In the genomic region with DNA sequence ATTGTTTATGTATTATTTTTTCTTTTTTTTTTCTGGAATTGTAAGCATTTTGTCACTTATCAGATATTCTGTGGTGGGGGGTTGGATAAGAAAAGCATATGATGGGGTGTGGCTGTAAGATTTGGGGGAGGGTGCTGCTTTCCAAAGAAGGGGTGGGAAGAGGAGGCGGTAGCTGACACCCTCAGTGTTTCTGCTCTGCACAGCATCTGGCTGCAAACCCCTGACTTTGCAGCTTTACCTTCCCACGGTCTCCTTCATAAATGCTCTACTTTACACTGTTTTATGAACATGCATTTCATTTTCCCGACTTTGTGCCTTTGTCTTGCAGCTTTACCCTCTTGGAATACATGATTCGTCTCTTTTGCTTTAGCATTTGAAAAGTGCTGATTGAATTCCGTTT, we compare ENCODE assay signal across 22 cellular contexts. TPM values are rescaled to one million over a fixed set of nuclear protein-coding genes. Genes with fewer than 3 reads are reported as not detected.
DNase-seq lines count a peak whose midpoint lies in the region; ATAC-seq and TF ChIP-seq lines count a peak whose summit lies in the region.
"Had no signal": no experiment of that assay in that cellular context is flagged by ENCODE, and none has a peak within 500 bp of the region (broad histone marks: within the 10 kb centered on the region; RNA-seq: fewer than 3 reads in every experiment).

No MANE protein-coding gene starts in this region.

- H3K4me3 Mint-ChIP-seq in glutamatergic neuron (ENCODE audit: unreplicated experiment): peak overlapping the region; percentile 84
- H3K4me3 Mint-ChIP-seq: activated CD4-positive, alpha-beta T cell treated with anti-CD3 and anti-CD28 coated beads, Interleukin-2, amount 10 ng/mL, durations not matched to agents 24 days and 14 days; CD4-positive, CD25-positive, alpha-beta regulatory T cell; stimulated activated memory B cell treated with anti-CD40 and anti-IgM and Interleukin-4, amounts not matched to agents 10 μg/mL and 1 μg/mL and 100 μg/mL, for 72 hours; T-helper 17 cell had no signal

- TF ChIP-seq CTCF in glutamatergic neuron (IDR thresholded peaks at IDR 0.05; ENCODE audit: partially characterized antibody, unreplicated experiment) (no peak), sigmoid colon (IDR thresholded peaks at IDR 0.05) (no peak)

- peaks cover 12% of the 10 kb centered on the region for H3K27me3 Mint-ChIP-seq in glutamatergic neuron (ENCODE audit: unreplicated experiment)
- H3K27me3 Mint-ChIP-seq: stimulated activated memory B cell treated with anti-CD40 and anti-IgM and Interleukin-4, amounts not matched to agents 10 μg/mL and 1 μg/mL and 100 μg/mL, for 72 hours had no signal

- no peak for TF ChIP-seq POLR2A in sigmoid colon (IDR thresholded peaks at IDR 0.05)

- H3K27ac ChIP-seq in sigmoid colon: peak overlapping the region in 3 of 4 donors; percentile 55 to 85 (median 79)
- H3K27ac ChIP-seq: psoas muscle, suprapubic skin had no signal

- ATAC-seq in SK-N-SH treated with all-trans-retinoic acid at 6 μM for 48 hours: peak; percentile 18
- ATAC-seq in GM21515 (IDR thresholded peaks at IDR 0.05; ENCODE audit: unreplicated experiment): no peak
- no peak for ATAC-seq in HG02642 (IDR thresholded peaks at IDR 0.05; ENCODE audit: poor library complexity, unreplicated experiment)
- ATAC-seq: psoas muscle; stimulated activated memory B cell treated with anti-CD40 and anti-IgM and Interleukin-4, amounts not matched to agents 10 μg/mL and 1 μg/mL and 100 μg/mL, for 72 hours; T-helper 17 cell had no signal

- TF ChIP-seq EP300 in sigmoid colon (IDR thresholded peaks at IDR 0.05): no peak

- H3K27ac Mint-ChIP-seq in glutamatergic neuron (ENCODE audit: unreplicated experiment): peak overlapping the region; percentile 67
- H3K27ac Mint-ChIP-seq: activated CD4-positive, alpha-beta T cell treated with anti-CD3 and anti-CD28 coated beads, Interleukin-2, amount 10 ng/mL, durations not matched to agents 24 days and 14 days; CD4-positive, CD25-positive, alpha-beta regulatory T cell; stimulated activated memory B cell treated with anti-CD40 and anti-IgM and Interleukin-4, amounts not matched to agents 10 μg/mL and 1 μg/mL and 100 μg/mL, for 72 hours; T-helper 17 cell had no signal

- no peaks in the 10 kb centered on the region for H3K36me3 ChIP-seq in sigmoid colon
- H3K36me3 ChIP-seq: suprapubic skin had no signal

- no peak overlapping the region for H3K4me3 ChIP-seq in sigmoid colon
- H3K4me3 ChIP-seq: lung, psoas muscle, smooth muscle cell, suprapubic skin had no signal

- peaks cover 0 to 63% (median 37%) of the 10 kb centered on the region in 4 donors for H3K4me1 ChIP-seq in sigmoid colon
- H3K4me1 ChIP-seq: psoas muscle, suprapubic skin had no signal

- no peaks in the 10 kb centered on the region for H3K27me3 ChIP-seq in sigmoid colon

- peaks cover 48% of the 10 kb centered on the region for H3K4me1 Mint-ChIP-seq in glutamatergic neuron (ENCODE audit: low read depth, unreplicated experiment)
- H3K4me1 Mint-ChIP-seq: activated CD4-positive, alpha-beta T cell treated with anti-CD3 and anti-CD28 coated beads, Interleukin-2, amount 10 ng/mL, durations not matched to agents 24 days and 14 days; CD4-positive, CD25-positive, alpha-beta regulatory T cell; stimulated activated memory B cell treated with anti-CD40 and anti-IgM and Interleukin-4, amounts not matched to agents 10 μg/mL and 1 μg/mL and 100 μg/mL, for 72 hours; T-helper 17 cell had no signal

- DNase-seq in EH (ENCODE audit: low read depth) (peak; percentile 17), glutamatergic neuron (no peak), sigmoid colon (no peak), DMS153 (lab: John Stamatoyannopoulos, UW) (no peak)
- DNase-seq in activated CD4-positive, CD25-positive, alpha-beta regulatory T cell (lab: John Stamatoyannopoulos, UW): no peak
- DNase-seq: activated CD4-positive, alpha-beta T cell treated with anti-CD3 and anti-CD28 coated beads, Interleukin-2, amount 10 ng/mL, durations not matched to agents 24 days and 14 days; activated naive CD4-positive, alpha-beta T cell; activated T-cell treated with anti-CD3 and anti-CD28 coated beads, Interleukin-2, amount 50 U/mL, for 48 hours; CD4-positive, CD25-positive, alpha-beta regulatory T cell; NCI-H1694; NCI-H526 treated with DMSO at 0.1 percent for 48 hours; psoas muscle; RPMI8226; stimulated activated CD4-positive, alpha-beta T cell treated with anti-CD3 and anti-CD28 coated beads, Interleukin-2, amount 100 ng/mL, for 24 hours; T-helper 17 cell had no signal

- H3K9me3 ChIP-seq in sigmoid colon: no peaks in the 10 kb centered on the region
- H3K9me3 ChIP-seq: psoas muscle, suprapubic skin had no signal

- H3K36me3 Mint-ChIP-seq in glutamatergic neuron (ENCODE audit: unreplicated experiment): no peaks in the 10 kb centered on the region
- H3K36me3 Mint-ChIP-seq: CD4-positive, CD25-positive, alpha-beta regulatory T cell; stimulated activated memory B cell treated with anti-CD40 and anti-IgM and Interleukin-4, amounts not matched to agents 10 μg/mL and 1 μg/mL and 100 μg/mL, for 72 hours had no signal

- 66 to 78% methylated on average over 5 of the region's 5 CpGs for WGBS in sigmoid colon, 2 donors

- H3K9me3 Mint-ChIP-seq in glutamatergic neuron (ENCODE audit: unreplicated experiment): peaks cover 13% of the 10 kb centered on the region
- H3K9me3 Mint-ChIP-seq: activated CD4-positive, alpha-beta T cell treated with anti-CD3 and anti-CD28 coated beads, Interleukin-2, amount 10 ng/mL, durations not matched to agents 24 days and 14 days; stimulated activated memory B cell treated with anti-CD40 and anti-IgM and Interleukin-4, amounts not matched to agents 10 μg/mL and 1 μg/mL and 100 μg/mL, for 72 hours had no signal

- intact Hi-C loops in sigmoid colon (cut with DNase I): no loop called here

TF ChIP-seq in SK-N-SH treated with all-trans-retinoic acid at 6 μM for 48 hours, 23 proteins besides CTCF, POLR2A, EP300 and RAD21 (continues in another document):
- TF ChIP-seq, protein P1, sequence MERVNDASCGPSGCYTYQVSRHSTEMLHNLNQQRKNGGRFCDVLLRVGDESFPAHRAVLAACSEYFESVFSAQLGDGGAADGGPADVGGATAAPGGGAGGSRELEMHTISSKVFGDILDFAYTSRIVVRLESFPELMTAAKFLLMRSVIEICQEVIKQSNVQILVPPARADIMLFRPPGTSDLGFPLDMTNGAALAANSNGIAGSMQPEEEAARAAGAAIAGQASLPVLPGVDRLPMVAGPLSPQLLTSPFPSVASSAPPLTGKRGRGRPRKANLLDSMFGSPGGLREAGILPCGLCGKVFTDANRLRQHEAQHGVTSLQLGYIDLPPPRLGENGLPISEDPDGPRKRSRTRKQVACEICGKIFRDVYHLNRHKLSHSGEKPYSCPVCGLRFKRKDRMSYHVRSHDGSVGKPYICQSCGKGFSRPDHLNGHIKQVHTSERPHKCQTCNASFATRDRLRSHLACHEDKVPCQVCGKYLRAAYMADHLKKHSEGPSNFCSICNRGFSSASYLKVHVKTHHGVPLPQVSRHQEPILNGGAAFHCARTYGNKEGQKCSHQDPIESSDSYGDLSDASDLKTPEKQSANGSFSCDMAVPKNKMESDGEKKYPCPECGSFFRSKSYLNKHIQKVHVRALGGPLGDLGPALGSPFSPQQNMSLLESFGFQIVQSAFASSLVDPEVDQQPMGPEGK (CRISPR knock-in tag; IDR thresholded peaks at IDR 0.05; ENCODE audit: borderline replicate concordance): no peak
- TF ChIP-seq OSR1 (CRISPR knock-in tag; IDR thresholded peaks at IDR 0.05) (no peak), SNAI2 (CRISPR knock-in tag; IDR thresholded peaks at IDR 0.05) (no peak), CSRNP3 (CRISPR knock-in tag; IDR thresholded peaks at IDR 0.05) (no peak), ARNTL (CRISPR knock-in tag; IDR thresholded peaks at IDR 0.05; ENCODE audit: borderline replicate concordance, low read depth) (no peak), ZNF565 (CRISPR knock-in tag; conservative IDR thresholded peaks at IDR 0.05; ENCODE audit: low read depth) (no peak), RARB (CRISPR knock-in tag; IDR thresholded peaks at IDR 0.05) (no peak), ESRRG (CRISPR knock-in tag; IDR thresholded peaks at IDR 0.05) (no peak), TOX (CRISPR knock-in tag; IDR thresholded peaks at IDR 0.05; ENCODE audit: borderline replicate concordance) (no peak), ZFP30 (CRISPR knock-in tag; IDR thresholded peaks at IDR 0.05) (no peak), ZFP3 (CRISPR knock-in tag; IDR thresholded peaks at IDR 0.05) (no peak), ISL1 (CRISPR knock-in tag; IDR thresholded peaks at IDR 0.05) (no peak), CSDC2 (CRISPR knock-in tag; IDR thresholded peaks at IDR 0.05) (no peak), PPARA (CRISPR knock-in tag; IDR thresholded peaks at IDR 0.05; ENCODE audit: borderline replicate concordance) (no peak), ZC3H10 (CRISPR knock-in tag; IDR thresholded peaks at IDR 0.05) (no peak), BACH2 (CRISPR knock-in tag; IDR thresholded peaks at IDR 0.05; ENCODE audit: borderline replicate concordance) (no peak)
- TF ChIP-seq, protein P2, sequence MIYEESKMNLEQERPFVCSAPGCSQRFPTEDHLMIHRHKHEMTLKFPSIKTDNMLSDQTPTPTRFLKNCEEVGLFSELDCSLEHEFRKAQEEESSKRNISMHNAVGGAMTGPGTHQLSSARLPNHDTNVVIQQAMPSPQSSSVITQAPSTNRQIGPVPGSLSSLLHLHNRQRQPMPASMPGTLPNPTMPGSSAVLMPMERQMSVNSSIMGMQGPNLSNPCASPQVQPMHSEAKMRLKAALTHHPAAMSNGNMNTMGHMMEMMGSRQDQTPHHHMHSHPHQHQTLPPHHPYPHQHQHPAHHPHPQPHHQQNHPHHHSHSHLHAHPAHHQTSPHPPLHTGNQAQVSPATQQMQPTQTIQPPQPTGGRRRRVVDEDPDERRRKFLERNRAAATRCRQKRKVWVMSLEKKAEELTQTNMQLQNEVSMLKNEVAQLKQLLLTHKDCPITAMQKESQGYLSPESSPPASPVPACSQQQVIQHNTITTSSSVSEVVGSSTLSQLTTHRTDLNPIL (CRISPR knock-in tag; IDR thresholded peaks at IDR 0.05; ENCODE audit: low read depth): no peak

RNA-seq across cellular contexts. Expression of gene FMN2, which starts 7.6 kb away (rescaled TPM):
- total RNA-seq in glutamatergic neuron (ENCODE audit: unreplicated experiment) (150 TPM), sigmoid colon (10 to 100 TPM; 10.3 to 16.9 (median 12.2) TPM)
- polyA plus RNA-seq in sigmoid colon: 1 to 10 TPM; 1.5 to 6.6 (median 2.1) TPM
- total RNA-seq: activated CD4-positive, alpha-beta T cell treated with anti-CD3 and anti-CD28 coated beads, Interleukin-2, amount 10 ng/mL, durations not matched to agents 24 days and 14 days; CD4-positive, CD25-positive, alpha-beta regulatory T cell; T-helper 17 cell had no signal
- polyA plus RNA-seq: CD4-positive, CD25-positive, alpha-beta regulatory T cell had no signal
